Comparison of ENCODE assay signal across 1 cellular context in the genomic region with DNA sequence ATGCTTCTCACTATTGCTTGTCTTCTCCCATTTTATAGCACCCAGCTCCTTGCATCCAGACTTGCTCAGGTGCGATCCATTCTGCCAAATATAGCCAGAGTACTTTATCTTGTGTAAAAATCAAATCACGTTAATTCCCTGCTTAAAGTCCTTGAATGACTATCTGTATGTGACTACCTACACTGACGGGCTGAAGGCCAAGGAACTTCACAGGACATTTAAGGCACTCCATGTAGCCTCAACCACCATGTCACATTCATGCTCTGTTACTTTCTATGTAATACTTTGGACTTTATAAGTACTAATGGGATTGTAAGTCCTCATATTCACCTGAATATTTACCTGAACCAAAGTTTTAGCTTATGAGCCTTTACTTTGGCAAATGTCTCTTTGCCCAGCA.
TF ChIP-seq lines count a peak whose summit lies in the region.

No MANE protein-coding gene starts in this region.

TF ChIP-seq in HCT116, 20 proteins besides CTCF, POLR2A, EP300 and RAD21 (continued from another document):
- TF ChIP-seq, protein P1, sequence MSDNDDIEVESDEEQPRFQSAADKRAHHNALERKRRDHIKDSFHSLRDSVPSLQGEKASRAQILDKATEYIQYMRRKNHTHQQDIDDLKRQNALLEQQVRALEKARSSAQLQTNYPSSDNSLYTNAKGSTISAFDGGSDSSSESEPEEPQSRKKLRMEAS (IDR thresholded peaks at IDR 0.05), result no peak
- TF ChIP-seq FOSL1 (IDR thresholded peaks at IDR 0.05; ENCODE audit: low read depth) (no peak), JUND (IDR thresholded peaks at IDR 0.05) (no peak), SP1 (IDR thresholded peaks at IDR 0.05; ENCODE audit: low read depth) (no peak), TCF7L2 (IDR thresholded peaks at IDR 0.05; ENCODE audit: borderline replicate concordance, extremely low read depth, insufficient read depth, insufficient read length) (no peak), EZH2phosphoT487 (IDR thresholded peaks at IDR 0.05; ENCODE audit: borderline replicate concordance) (no peak), POLR2AphosphoS5 (IDR thresholded peaks at IDR 0.05; ENCODE audit: low read depth, low read length) (no peak), SRF (IDR thresholded peaks at IDR 0.05; ENCODE audit: low read depth) (no peak), ZFX (IDR thresholded peaks at IDR 0.05) (no peak), SIN3A (IDR thresholded peaks at IDR 0.05; ENCODE audit: low read depth) (no peak), ZNF274 (IDR thresholded peaks at IDR 0.05; ENCODE audit: low read depth, low read length) (no peak), CBX3 (IDR thresholded peaks at IDR 0.05; ENCODE audit: low read depth) (no peak), ELF1 (IDR thresholded peaks at IDR 0.05; ENCODE audit: borderline replicate concordance, low read depth) (no peak)
- TF ChIP-seq, protein P2, sequence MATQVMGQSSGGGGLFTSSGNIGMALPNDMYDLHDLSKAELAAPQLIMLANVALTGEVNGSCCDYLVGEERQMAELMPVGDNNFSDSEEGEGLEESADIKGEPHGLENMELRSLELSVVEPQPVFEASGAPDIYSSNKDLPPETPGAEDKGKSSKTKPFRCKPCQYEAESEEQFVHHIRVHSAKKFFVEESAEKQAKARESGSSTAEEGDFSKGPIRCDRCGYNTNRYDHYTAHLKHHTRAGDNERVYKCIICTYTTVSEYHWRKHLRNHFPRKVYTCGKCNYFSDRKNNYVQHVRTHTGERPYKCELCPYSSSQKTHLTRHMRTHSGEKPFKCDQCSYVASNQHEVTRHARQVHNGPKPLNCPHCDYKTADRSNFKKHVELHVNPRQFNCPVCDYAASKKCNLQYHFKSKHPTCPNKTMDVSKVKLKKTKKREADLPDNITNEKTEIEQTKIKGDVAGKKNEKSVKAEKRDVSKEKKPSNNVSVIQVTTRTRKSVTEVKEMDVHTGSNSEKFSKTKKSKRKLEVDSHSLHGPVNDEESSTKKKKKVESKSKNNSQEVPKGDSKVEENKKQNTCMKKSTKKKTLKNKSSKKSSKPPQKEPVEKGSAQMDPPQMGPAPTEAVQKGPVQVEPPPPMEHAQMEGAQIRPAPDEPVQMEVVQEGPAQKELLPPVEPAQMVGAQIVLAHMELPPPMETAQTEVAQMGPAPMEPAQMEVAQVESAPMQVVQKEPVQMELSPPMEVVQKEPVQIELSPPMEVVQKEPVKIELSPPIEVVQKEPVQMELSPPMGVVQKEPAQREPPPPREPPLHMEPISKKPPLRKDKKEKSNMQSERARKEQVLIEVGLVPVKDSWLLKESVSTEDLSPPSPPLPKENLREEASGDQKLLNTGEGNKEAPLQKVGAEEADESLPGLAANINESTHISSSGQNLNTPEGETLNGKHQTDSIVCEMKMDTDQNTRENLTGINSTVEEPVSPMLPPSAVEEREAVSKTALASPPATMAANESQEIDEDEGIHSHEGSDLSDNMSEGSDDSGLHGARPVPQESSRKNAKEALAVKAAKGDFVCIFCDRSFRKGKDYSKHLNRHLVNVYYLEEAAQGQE (IDR thresholded peaks at IDR 0.05; ENCODE audit: low read depth), result no peak
TF ChIP-seq in HCT116: peak in this region for 0.
